ENCODE assay signal across 21 cellular contexts in the genomic region with DNA sequence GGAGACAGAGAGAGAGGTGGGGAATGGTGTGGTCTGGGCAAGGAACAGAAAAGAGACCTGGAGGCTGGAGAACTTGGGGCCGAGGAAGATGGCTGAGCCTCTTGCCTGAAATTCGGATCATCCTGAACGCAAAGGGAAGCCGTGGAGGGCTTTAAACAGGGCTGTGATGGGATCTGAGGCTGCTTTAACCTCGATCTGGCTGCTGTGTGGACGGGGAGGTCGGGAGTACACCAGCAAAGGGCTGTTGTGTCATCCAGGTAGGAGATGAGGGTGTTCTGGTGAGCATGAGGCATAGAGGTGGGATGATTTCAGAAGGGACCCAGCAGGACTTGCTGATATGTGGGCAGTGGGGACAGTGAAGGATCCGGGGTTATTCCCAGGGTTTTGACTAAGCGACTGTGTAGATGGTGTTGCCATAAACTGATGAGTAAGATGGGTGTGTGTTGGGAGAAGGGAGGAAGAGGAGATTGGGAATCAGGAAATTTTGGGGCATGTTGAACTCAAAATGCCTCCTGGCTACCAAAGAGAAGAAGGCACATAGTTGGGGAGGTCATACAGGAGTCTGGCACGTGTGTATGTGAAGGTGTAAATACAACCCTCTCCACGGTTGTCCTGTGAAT.
A peak's percentile ranks its signal among the peaks of the same experiment; 100 is the strongest.
DNase-seq lines count a peak whose midpoint lies in the region; ATAC-seq and TF ChIP-seq lines count a peak whose summit lies in the region.
"Had no signal": no experiment of that assay in that cellular context is flagged by ENCODE, and none has a peak within 500 bp of the region (broad histone marks: within the 10 kb centered on the region; RNA-seq: fewer than 3 reads in every experiment).

No MANE protein-coding gene starts in this region.

- 0 out of 2 replicates have a peak overlapping the region, but pooled peaks have one; percentile 9 for H3K4ac ChIP-seq in IMR-90 (ENCODE audit: low read depth, low read length)

- no peaks in the 10 kb centered on the region for H3K27me3 Mint-ChIP-seq in activated naive CD8-positive, alpha-beta T cell treated with anti-CD3 and anti-CD28 coated beads, Interleukin-2, amount 10 ng/mL, durations not matched to agents 7 days and 5 days
- no peaks in the 10 kb centered on the region for H3K27me3 Mint-ChIP-seq in natural killer cell (ENCODE audit: low read depth in 2 of 2)
- H3K27me3 Mint-ChIP-seq: activated CD4-positive, alpha-beta memory T cell treated with anti-CD3 and anti-CD28 coated beads for 36 hours; B cell had no signal

- in situ Hi-C loops in IMR-90 (cut with MboI; ENCODE audit: low sequenced_read_pairs), result no loop called here

- H3K4me3 ChIP-seq in IMR-90 (ENCODE audit: insufficient read depth, low read depth, low read length), result no peak overlapping the region
- H3K4me3 ChIP-seq: body of pancreas, esophagus squamous epithelium, heart left ventricle, Peyer's patch, testis had no signal

- ATAC-seq in IMR-90 (ENCODE audit: low read depth), result no peak
- no peak for ATAC-seq in activated naive CD8-positive, alpha-beta T cell treated with anti-CD3 and anti-CD28 coated beads, Interleukin-2, amount 10 ng/mL, durations not matched to agents 7 days and 5 days (ENCODE audit: low read depth)
- ATAC-seq in natural killer cell, result no peak
- ATAC-seq: heart left ventricle had no signal

- peak overlapping the region; percentile 38 for H2AFZ ChIP-seq in IMR-90 (replicated peaks; ENCODE audit: low read length, poor library complexity)

- intact Hi-C loops in IMR-90 (cut with micrococcal nuclease) (no loop called here), natural killer cell (cut with micrococcal nuclease) (no loop called here)

- 0 out of 4 replicates have a peak, but pooled peaks cover 0 to 6% of the 10 kb centered on the region in 2 experiments for H3K79me1 ChIP-seq in IMR-90 (ENCODE audit: low read depth in 1 of 2, low read length in 2 of 2)

- H3K27ac Mint-ChIP-seq in activated naive CD8-positive, alpha-beta T cell treated with anti-CD3 and anti-CD28 coated beads, Interleukin-2, amount 10 ng/mL, durations not matched to agents 7 days and 5 days, result peak overlapping the region; percentile 56
- H3K27ac Mint-ChIP-seq in natural killer cell, result peak overlapping the region; percentile 80 to 86
- H3K27ac Mint-ChIP-seq: B cell had no signal

- H4K20me1 ChIP-seq in IMR-90 (ENCODE audit: insufficient read depth, low read length), result no peaks in the 10 kb centered on the region

- H4K91ac ChIP-seq in IMR-90 (ENCODE audit: insufficient read depth, low read depth, low read length), result no peak overlapping the region; the same call in 1 of the 2 replicates

- H4K5ac ChIP-seq in IMR-90 (ENCODE audit: low read depth, low read length), result no peak overlapping the region

- TF ChIP-seq POLR2A in IMR-90 (IDR thresholded peaks at IDR 0.05; ENCODE audit: low read depth, low read length), result no peak

- no peak overlapping the region for H3K4me3 Mint-ChIP-seq in activated naive CD8-positive, alpha-beta T cell treated with anti-CD3 and anti-CD28 coated beads, Interleukin-2, amount 10 ng/mL, durations not matched to agents 7 days and 5 days
- H3K4me3 Mint-ChIP-seq in natural killer cell, result no peak overlapping the region
- H3K4me3 Mint-ChIP-seq: activated CD4-positive, alpha-beta memory T cell treated with anti-CD3 and anti-CD28 coated beads for 36 hours; B cell had no signal

- H4K8ac ChIP-seq in IMR-90 (ENCODE audit: low read depth in 2 of 2, low read length in 2 of 2), result no peak overlapping the region; a peak in 1 of 4 replicates

- no peaks in the 10 kb centered on the region for H3K9me3 ChIP-seq in IMR-90 (ENCODE audit: control insufficient read depth, insufficient read depth, low read length)
- H3K9me3 ChIP-seq: body of pancreas, esophagus squamous epithelium, heart left ventricle, Peyer's patch, SK-N-SH, testis had no signal

- H2AK9ac ChIP-seq in IMR-90 (replicated peaks; ENCODE audit: low read depth, low read length, poor library complexity), result no peak overlapping the region

- no peak overlapping the region; the same call in 1 of the 2 replicates for H2BK120ac ChIP-seq in IMR-90 (ENCODE audit: low read depth, low read length)

- TF ChIP-seq CTCF in IMR-90 (conservative IDR thresholded peaks at IDR 0.05; ENCODE audit: low read depth, low read length) (no peak), natural killer cell (IDR thresholded peaks at IDR 0.05) (no peak)

- H3K18ac ChIP-seq in IMR-90 (ENCODE audit: low read depth, low read length), result no peak overlapping the region

- H3K14ac ChIP-seq in IMR-90 (replicated peaks; ENCODE audit: low read depth, low read length), result no peak overlapping the region

- BruUV-seq in IMR-90 (replicated peaks; lab: Mats Ljungman, UMichigan), result no TSS peak

- peaks cover 44% of the 10 kb centered on the region for H3K4me1 Mint-ChIP-seq in activated naive CD8-positive, alpha-beta T cell treated with anti-CD3 and anti-CD28 coated beads, Interleukin-2, amount 10 ng/mL, durations not matched to agents 7 days and 5 days
- peaks cover 67 to 70% of the 10 kb centered on the region in 2 donors for H3K4me1 Mint-ChIP-seq in natural killer cell

- H3K9ac ChIP-seq in IMR-90 (ENCODE audit: low read depth, low read length), result no peak overlapping the region
- H3K9ac ChIP-seq: SK-N-SH had no signal

- H2BK15ac ChIP-seq in IMR-90 (ENCODE audit: low read depth, low read length), result no peak overlapping the region

- TF ChIP-seq RAD21 in IMR-90 (IDR thresholded peaks at IDR 0.05; ENCODE audit: low read length), result no peak

- no peaks in the 10 kb centered on the region for H3K9me3 Mint-ChIP-seq in activated naive CD8-positive, alpha-beta T cell treated with anti-CD3 and anti-CD28 coated beads, Interleukin-2, amount 10 ng/mL, durations not matched to agents 7 days and 5 days
- no peaks in the 10 kb centered on the region for H3K9me3 Mint-ChIP-seq in natural killer cell
- H3K9me3 Mint-ChIP-seq: activated CD4-positive, alpha-beta memory T cell treated with anti-CD3 and anti-CD28 coated beads for 36 hours had no signal

- peak overlapping the region; percentile 82 for H2AK5ac ChIP-seq in IMR-90 (ENCODE audit: low read depth, low read length)

- H3K9me1 ChIP-seq in IMR-90 (ENCODE audit: insufficient read depth, low read length), result peaks cover 9% of the 10 kb centered on the region

- H2BK5ac ChIP-seq in IMR-90 (ENCODE audit: low read depth, low read length, poor library complexity, severe bottlenecking), result no peak overlapping the region

- H3K56ac ChIP-seq in IMR-90 (ENCODE audit: extremely low read depth, insufficient read depth, low read length), result no peak overlapping the region

- H3K36me3 ChIP-seq in IMR-90 (ENCODE audit: control insufficient read depth, insufficient read depth, low read length), result no peaks in the 10 kb centered on the region
- H3K36me3 ChIP-seq: esophagus squamous epithelium, Peyer's patch had no signal

- H3K4me2 ChIP-seq in IMR-90 (ENCODE audit: low read depth, low read length), result no peak overlapping the region
- H3K4me2 ChIP-seq: SK-N-SH had no signal

- H3K27ac ChIP-seq in IMR-90 (ENCODE audit: insufficient read depth, low read length), result no peak overlapping the region
- H3K27ac ChIP-seq: esophagus squamous epithelium, heart left ventricle, Peyer's patch, testis had no signal

- POLR2A ChIA-PET in IMR-90 (lab: Charles Lee; ENCODE audit: unreplicated experiment), result no interaction called here
- POLR2A ChIA-PET in activated naive CD8-positive, alpha-beta T cell treated with anti-CD3 and anti-CD28 coated beads, Interleukin-2, amount 10 ng/mL, durations not matched to agents 7 days and 5 days (lab: Charles Lee), result no interaction called here

- H2BK20ac ChIP-seq in IMR-90 (ENCODE audit: low read depth, low read length), result no peak overlapping the region

- no peak overlapping the region for H3K23ac ChIP-seq in IMR-90 (ENCODE audit: low read depth, low read length)

- H3K36me3 Mint-ChIP-seq in activated naive CD8-positive, alpha-beta T cell treated with anti-CD3 and anti-CD28 coated beads, Interleukin-2, amount 10 ng/mL, durations not matched to agents 7 days and 5 days, result peaks cover 23% of the 10 kb centered on the region
- peaks cover 12% of the 10 kb centered on the region for H3K36me3 Mint-ChIP-seq in natural killer cell

- H3K4me1 ChIP-seq in IMR-90 (ENCODE audit: control insufficient read depth, insufficient read depth, low read length), result peaks cover 12% of the 10 kb centered on the region
- H3K4me1 ChIP-seq: testis had no signal

- dilution Hi-C loops in IMR-90 (cut with HindIII; ENCODE audit: low sequenced_read_pairs, unreplicated experiment), result no loop called here

- DNase-seq in EH (ENCODE audit: low read depth) (peak; percentile 28), IMR-90 (no peak), natural killer cell (no peak), amniotic stem cell (lab: John Stamatoyannopoulos, UW) (no peak), cerebellum (ENCODE audit: low spot score) (no peak), NCI-H2227 treated with DMSO at 0.1 percent for 48 hours (lab: John Stamatoyannopoulos, UW) (no peak)
- no peak for DNase-seq in activated naive CD8-positive, alpha-beta T cell treated with anti-CD3 and anti-CD28 coated beads, Interleukin-2, amount 10 ng/mL, durations not matched to agents 7 days and 5 days
- DNase-seq: activated CD4-positive, alpha-beta memory T cell treated with anti-CD3 and anti-CD28 coated beads for 36 hours; activated gamma-delta T cell treated with Interleukin-2 at 50 U/mL for 16 hours; body of pancreas; DMS 273 treated with DMSO at 0.1 percent for 48 hours; esophagus squamous epithelium; heart left ventricle; NCI-H1048; NCI-H2081; NCI-H524 treated with DMSO at 0.1 percent for 48 hours; Peyer's patch; SK-N-SH; small intestine; testis had no signal

- 96 to 100% methylated on average over 1 to 4 of the region's 11 CpGs for WGBS in IMR-90 (ENCODE audit: extremely low coverage in 2 of 2, insufficient read length in 1 of 2), 2 experiments

- no peaks in the 10 kb centered on the region for H3K27me3 ChIP-seq in IMR-90 (ENCODE audit: control insufficient read depth, insufficient read depth, low read length)
- H3K27me3 ChIP-seq: body of pancreas, esophagus squamous epithelium, heart left ventricle, Peyer's patch, testis had no signal

- CTCF ChIA-PET in IMR-90 (lab: Yijun Ruan, JAX), result no interaction called here

TF ChIP-seq in IMR-90, 13 proteins besides CTCF, POLR2A, EP300 and RAD21 (continues in another document):
- TF ChIP-seq, protein P1, sequence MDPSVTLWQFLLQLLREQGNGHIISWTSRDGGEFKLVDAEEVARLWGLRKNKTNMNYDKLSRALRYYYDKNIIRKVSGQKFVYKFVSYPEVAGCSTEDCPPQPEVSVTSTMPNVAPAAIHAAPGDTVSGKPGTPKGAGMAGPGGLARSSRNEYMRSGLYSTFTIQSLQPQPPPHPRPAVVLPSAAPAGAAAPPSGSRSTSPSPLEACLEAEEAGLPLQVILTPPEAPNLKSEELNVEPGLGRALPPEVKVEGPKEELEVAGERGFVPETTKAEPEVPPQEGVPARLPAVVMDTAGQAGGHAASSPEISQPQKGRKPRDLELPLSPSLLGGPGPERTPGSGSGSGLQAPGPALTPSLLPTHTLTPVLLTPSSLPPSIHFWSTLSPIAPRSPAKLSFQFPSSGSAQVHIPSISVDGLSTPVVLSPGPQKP (IDR thresholded peaks at IDR 0.05; ENCODE audit: borderline replicate concordance, low read depth, low read length), result no peak
